31 cellular contexts compared by ENCODE assay signal in the genomic region with DNA sequence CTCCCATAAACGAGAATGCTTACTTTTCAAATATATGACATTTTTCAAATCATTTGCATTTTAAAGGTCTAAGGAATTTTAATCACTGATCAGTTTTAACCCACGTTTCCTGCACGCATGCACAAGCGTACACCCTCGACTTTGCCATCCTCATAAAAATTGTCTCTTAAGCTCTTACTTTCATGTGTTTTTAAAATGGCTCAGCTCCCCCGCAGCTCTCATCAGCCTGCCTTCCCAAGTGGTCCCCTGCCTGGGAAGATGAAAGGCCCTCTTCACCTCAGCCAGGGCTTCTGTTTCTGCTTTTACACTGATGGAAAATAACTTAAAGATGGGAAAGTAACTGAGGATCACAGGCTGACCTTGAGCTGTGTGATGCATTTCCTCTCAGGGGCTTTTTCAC.
"Had no signal": no experiment of that assay in that cellular context is flagged by ENCODE, and none has a peak within 500 bp of the region (broad histone marks: within the 10 kb centered on the region; RNA-seq: fewer than 3 reads in every experiment).

No MANE protein-coding gene starts in this region.

- H3K4me3 ChIP-seq: breast epithelium, esophagus muscularis mucosa, heart left ventricle, left ventricle myocardium inferior, lung, mucosa of descending colon, stomach, thyroid gland had no signal

- H3K36me3 Mint-ChIP-seq: activated CD4-positive, alpha-beta memory T cell treated with anti-CD3 and anti-CD28 coated beads for 36 hours; natural killer cell treated with Interleukin-12 subunit alpha and Interleukin-12 subunit beta and Interleukin-15 and Interleukin-18, amount 100 ng/mL, for 72 hours; stimulated activated naive B cell treated with anti-CD40 and anti-IgM and Interleukin-4, amounts not matched to agents 10 μg/mL and 1 μg/mL and 100 μg/mL, for 72 hours had no signal

- H3K27me3 ChIP-seq: breast epithelium, esophagus muscularis mucosa, foreskin keratinocyte, heart left ventricle, neutrophil, stomach, thyroid gland had no signal

- H3K4me1 ChIP-seq: breast epithelium, esophagus muscularis mucosa, foreskin keratinocyte, heart left ventricle, left ventricle myocardium inferior, stomach, thyroid gland had no signal

- H3K4me3 Mint-ChIP-seq: activated B cell treated with CpG ODN at 0.5 μM for 24 hours; activated CD4-positive, alpha-beta memory T cell treated with anti-CD3 and anti-CD28 coated beads for 36 hours; activated CD4-positive, alpha-beta T cell treated with anti-CD3 and anti-CD28 coated beads for 36 hours; activated naive CD8-positive, alpha-beta T cell treated with anti-CD3 and anti-CD28 coated beads, Interleukin-2, amount 50 U/mL, for 24 hours; activated T-cell treated with anti-CD3 and anti-CD28 coated beads, Interleukin-2, amount 50 U/mL, for 24 hours; dendritic cell treated with granulocyte-macrophage colony-stimulating factor and Interleukin-4, amounts not matched to agents 40 ng/mL and 50 ng/mL, for 4 days; natural killer cell treated with Interleukin-12 subunit alpha and Interleukin-12 subunit beta and Interleukin-15 and Interleukin-18, amount 100 ng/mL, for 72 hours; stimulated activated naive B cell treated with anti-CD40 and anti-IgM and Interleukin-4, amounts not matched to agents 10 μg/mL and 1 μg/mL and 100 μg/mL, for 72 hours; T-helper 2 cell treated with Interferon-gamma antibody and Interleukin-4, amounts not matched to agents 5 μg/mL and 100 μg/mL, for 36 hours had no signal

- ATAC-seq: activated CD4-positive, alpha-beta T cell treated with anti-CD3 and anti-CD28 coated beads for 36 hours; activated naive CD8-positive, alpha-beta T cell treated with anti-CD3 and anti-CD28 coated beads, Interleukin-2, amount 50 U/mL, for 24 hours; foreskin keratinocyte; heart left ventricle; mucosa of descending colon; natural killer cell treated with Interleukin-12 subunit alpha and Interleukin-12 subunit beta and Interleukin-15 and Interleukin-18, amount 100 ng/mL, for 72 hours; stimulated activated naive B cell treated with anti-CD40 and anti-IgM and Interleukin-4, amounts not matched to agents 10 μg/mL and 1 μg/mL and 100 μg/mL, for 72 hours had no signal

- H3K4me1 Mint-ChIP-seq: activated B cell treated with CpG ODN at 0.5 μM for 24 hours; activated CD4-positive, alpha-beta T cell treated with anti-CD3 and anti-CD28 coated beads for 36 hours; activated naive CD8-positive, alpha-beta T cell treated with anti-CD3 and anti-CD28 coated beads, Interleukin-2, amount 50 U/mL, for 24 hours; stimulated activated naive B cell treated with anti-CD40 and anti-IgM and Interleukin-4, amounts not matched to agents 10 μg/mL and 1 μg/mL and 100 μg/mL, for 72 hours had no signal

- H3K27ac ChIP-seq: breast epithelium, esophagus muscularis mucosa, foreskin keratinocyte, heart left ventricle, left ventricle myocardium inferior, neutrophil, stomach, thyroid gland had no signal

- H3K9me3 ChIP-seq: breast epithelium, esophagus muscularis mucosa, heart left ventricle, left ventricle myocardium inferior, mucosa of descending colon, neutrophil, stomach, thyroid gland had no signal

- DNase-seq: activated B cell treated with CpG ODN at 0.5 μM for 24 hours; activated CD4-positive, alpha-beta memory T cell treated with anti-CD3 and anti-CD28 coated beads for 36 hours; activated CD4-positive, alpha-beta T cell treated with anti-CD3 and anti-CD28 coated beads for 36 hours; activated CD8-positive, alpha-beta memory T cell treated with anti-CD3 and anti-CD28 coated beads, Interleukin-2, amount 50 U/mL, for 48 hours; activated gamma-delta T cell; activated naive CD4-positive, alpha-beta T cell treated with anti-CD3 and anti-CD28 coated beads, Interleukin-2, amount 50 U/mL, for 16 hours; activated naive CD8-positive, alpha-beta T cell treated with anti-CD3 and anti-CD28 coated beads, Interleukin-2, amount 50 U/mL, for 24 hours; activated T-cell treated with anti-CD3 and anti-CD28 coated beads, Interleukin-2, amount 50 U/mL, for 24 hours; amygdala; central memory CD4-positive, alpha-beta T cell; effector CD4-positive, alpha-beta T cell; foreskin keratinocyte; heart left ventricle; kidney glomerular epithelial cell; left ventricle myocardium inferior; mesendoderm; mucosa of descending colon; stimulated activated CD4-positive, alpha-beta T cell treated with anti-CD3 and anti-CD28 coated beads, Interleukin-15, amount 100 ng/mL, for 24 hours; stimulated activated CD4-positive, alpha-beta T cell treated with anti-CD3 and anti-CD28 coated beads, Interleukin-2, amount 100 ng/mL, for 24 hours; stimulated activated naive B cell treated with anti-CD40 and anti-IgM and Interleukin-4, amounts not matched to agents 10 μg/mL and 1 μg/mL and 100 μg/mL, for 72 hours; stomach; T-helper 1 cell; thyroid gland had no signal

- H3K27ac Mint-ChIP-seq: activated B cell treated with CpG ODN at 0.5 μM for 24 hours; activated CD4-positive, alpha-beta memory T cell treated with anti-CD3 and anti-CD28 coated beads for 36 hours; activated CD4-positive, alpha-beta T cell treated with anti-CD3 and anti-CD28 coated beads for 36 hours; activated naive CD8-positive, alpha-beta T cell treated with anti-CD3 and anti-CD28 coated beads, Interleukin-2, amount 50 U/mL, for 24 hours; activated T-cell treated with anti-CD3 and anti-CD28 coated beads, Interleukin-2, amount 50 U/mL, for 24 hours; dendritic cell treated with granulocyte-macrophage colony-stimulating factor and Interleukin-4, amounts not matched to agents 40 ng/mL and 50 ng/mL, for 4 days; natural killer cell treated with Interleukin-12 subunit alpha and Interleukin-12 subunit beta and Interleukin-15 and Interleukin-18, amount 100 ng/mL, for 72 hours; progenitor cell of endocrine pancreas; stimulated activated naive B cell treated with anti-CD40 and anti-IgM and Interleukin-4, amounts not matched to agents 10 μg/mL and 1 μg/mL and 100 μg/mL, for 72 hours; T-helper 2 cell treated with Interferon-gamma antibody and Interleukin-4, amounts not matched to agents 5 μg/mL and 100 μg/mL, for 36 hours had no signal

- H3K27me3 Mint-ChIP-seq: activated naive CD8-positive, alpha-beta T cell treated with anti-CD3 and anti-CD28 coated beads, Interleukin-2, amount 50 U/mL, for 24 hours; dendritic cell treated with granulocyte-macrophage colony-stimulating factor and Interleukin-4, amounts not matched to agents 40 ng/mL and 50 ng/mL, for 4 days; natural killer cell treated with Interleukin-12 subunit alpha and Interleukin-12 subunit beta and Interleukin-15 and Interleukin-18, amount 100 ng/mL, for 72 hours; stimulated activated naive B cell treated with anti-CD40 and anti-IgM and Interleukin-4, amounts not matched to agents 10 μg/mL and 1 μg/mL and 100 μg/mL, for 72 hours had no signal

- H3K9me3 Mint-ChIP-seq: activated B cell treated with CpG ODN at 0.5 μM for 24 hours; activated CD4-positive, alpha-beta memory T cell treated with anti-CD3 and anti-CD28 coated beads for 36 hours; activated naive CD8-positive, alpha-beta T cell treated with anti-CD3 and anti-CD28 coated beads, Interleukin-2, amount 50 U/mL, for 24 hours; activated T-cell treated with anti-CD3 and anti-CD28 coated beads, Interleukin-2, amount 50 U/mL, for 24 hours; dendritic cell treated with granulocyte-macrophage colony-stimulating factor and Interleukin-4, amounts not matched to agents 40 ng/mL and 50 ng/mL, for 4 days; natural killer cell treated with Interleukin-12 subunit alpha and Interleukin-12 subunit beta and Interleukin-15 and Interleukin-18, amount 100 ng/mL, for 72 hours; stimulated activated naive B cell treated with anti-CD40 and anti-IgM and Interleukin-4, amounts not matched to agents 10 μg/mL and 1 μg/mL and 100 μg/mL, for 72 hours; T-helper 2 cell treated with Interferon-gamma antibody and Interleukin-4, amounts not matched to agents 5 μg/mL and 100 μg/mL, for 36 hours had no signal

- H3K36me3 ChIP-seq: breast epithelium, esophagus muscularis mucosa, heart left ventricle, left ventricle myocardium inferior, neutrophil, stomach, thyroid gland had no signal
